28 cellular contexts compared by ENCODE assay signal in genomic region chrX:110138557-110138956, GRCh38.
A peak's percentile ranks its signal among the peaks of the same experiment; 100 is the strongest.
DNase-seq lines count a peak whose midpoint lies in the region; ATAC-seq, FAIRE-seq and TF ChIP-seq lines count a peak whose summit lies in the region.
"Had no signal": no experiment of that assay in that cellular context is flagged by ENCODE, and none has a peak within 500 bp of the region (broad histone marks: within the 10 kb centered on the region; RNA-seq: fewer than 3 reads in every experiment).

No MANE protein-coding gene starts in this region.

- no peaks in the 10 kb centered on the region for H4K20me1 ChIP-seq in astrocyte (ENCODE audit: insufficient read depth, low read length)
- no peaks in the 10 kb centered on the region for H4K20me1 ChIP-seq in endothelial cell of umbilical vein (replicated peaks; ENCODE audit: control insufficient read depth, extremely low read depth, insufficient read depth, low read length)
- H4K20me1 ChIP-seq in Karpas-422 (ENCODE audit: insufficient read depth, low read depth, low read length), result no peaks in the 10 kb centered on the region

- H3K9me1 ChIP-seq in endothelial cell of umbilical vein (replicated peaks; ENCODE audit: control insufficient read depth, extremely low read depth, insufficient read depth, low read length), result no peaks in the 10 kb centered on the region

- H3K9ac ChIP-seq in astrocyte (ENCODE audit: low read length) (no peak overlapping the region), endothelial cell of umbilical vein (replicated peaks; ENCODE audit: extremely low read depth, insufficient read depth, low read length) (no peak overlapping the region), Karpas-422 (ENCODE audit: low read length) (no peak overlapping the region)
- H3K9ac ChIP-seq: BLaER1 had no signal

- no peak overlapping the region for H3K4me3 Mint-ChIP-seq in astrocyte (ENCODE audit: unreplicated experiment)
- H3K4me3 Mint-ChIP-seq: CD14-positive monocyte; CD4-positive, alpha-beta memory T cell; CD4-positive, CD25-positive, alpha-beta regulatory T cell; CD8-positive, alpha-beta memory T cell had no signal

- intact Hi-C loops in endothelial cell of umbilical vein (cut with micrococcal nuclease) (no loop called here), psoas muscle (cut with DNase I) (no loop called here), head of caudate nucleus (cut with DNase I) (no loop called here)

- dilution Hi-C loops in endothelial cell of umbilical vein (cut with MboI; ENCODE audit: extremely low pct_ligation_motif_present, low sequenced_read_pairs), result no loop called here

- TF ChIP-seq POLR2A in endothelial cell of umbilical vein (IDR thresholded peaks at IDR 0.05; ENCODE audit: low read depth, low read length), result no peak

- FAIRE-seq in astrocyte (lab: Jason Lieb, UNC), result peak; percentile 62
- FAIRE-seq in endothelial cell of umbilical vein (lab: Jason Lieb, UNC), result peak; percentile 42
- FAIRE-seq: A204.1, GM12878, GM12892, GM18507 had no signal

- H3K4me1 Mint-ChIP-seq in astrocyte (ENCODE audit: low read depth, unreplicated experiment), result no peaks in the 10 kb centered on the region
- H3K4me1 Mint-ChIP-seq: CD4-positive, alpha-beta memory T cell; CD8-positive, alpha-beta memory T cell had no signal

- H3K4me3 ChIP-seq in astrocyte (ENCODE audit: insufficient read depth, low read depth, low read length) (no peak overlapping the region), endothelial cell of umbilical vein (replicated peaks in 1 of 3; ENCODE audit: insufficient read depth in 1 of 3, low read depth in 1 of 3, low read length in 3 of 3) (no peak overlapping the region), psoas muscle (no peak overlapping the region), Karpas-422 (ENCODE audit: low read length) (no peak overlapping the region)
- H3K4me3 ChIP-seq: BLaER1, GM12878 had no signal

- H3K36me3 Mint-ChIP-seq in astrocyte (ENCODE audit: low read depth, unreplicated experiment), result peaks cover 2% of the 10 kb centered on the region
- H3K36me3 Mint-ChIP-seq: CD4-positive, CD25-positive, alpha-beta regulatory T cell had no signal

- CTCF ChIA-PET in endothelial cell of umbilical vein (lab: Charles Lee), result interaction anchor here (1.2 to 1.5 kb wide), 2 partner anchors 8 to 248 kb away, joined by 4 to 7 read pairs; no protein-coding TSS in a partner anchor

- no peak for ATAC-seq in psoas muscle
- no peak for ATAC-seq in GM21360 (IDR thresholded peaks at IDR 0.05; ENCODE audit: unreplicated experiment)
- ATAC-seq: GM12878 had no signal

- 68 to 83% (median 80%) methylated on average over 3 of the region's 3 CpGs for WGBS in psoas muscle, 3 donors

- H3K79me2 ChIP-seq in astrocyte (ENCODE audit: insufficient read depth, low read length) (no peaks in the 10 kb centered on the region), endothelial cell of umbilical vein (ENCODE audit: control insufficient read depth, insufficient read depth, low read length) (no peaks in the 10 kb centered on the region), Karpas-422 (ENCODE audit: low read length) (no peaks in the 10 kb centered on the region)

- H3K9me3 Mint-ChIP-seq in astrocyte (ENCODE audit: unreplicated experiment), result no peaks in the 10 kb centered on the region
- H3K9me3 Mint-ChIP-seq: CD14-positive monocyte; CD4-positive, alpha-beta memory T cell; CD4-positive, CD25-positive, alpha-beta regulatory T cell; CD8-positive, alpha-beta memory T cell had no signal

- no peak overlapping the region for H3K27ac ChIP-seq in astrocyte (ENCODE audit: low read depth, low read length)
- no peak overlapping the region for H3K27ac ChIP-seq in endothelial cell of umbilical vein (ENCODE audit: insufficient read depth, low read depth, low read length)
- H3K27ac ChIP-seq in psoas muscle, result peak overlapping the region; percentile 7
- no peak overlapping the region for H3K27ac ChIP-seq in Karpas-422 (ENCODE audit: low read length)
- H3K27ac ChIP-seq: BLaER1 had no signal

- H3K9me3 ChIP-seq in astrocyte (ENCODE audit: insufficient read depth, low read depth, low read length) (no peaks in the 10 kb centered on the region), endothelial cell of umbilical vein (replicated peaks; ENCODE audit: control insufficient read depth, insufficient read depth, low read length) (no peaks in the 10 kb centered on the region), psoas muscle (no peaks in the 10 kb centered on the region), Karpas-422 (ENCODE audit: low read length) (no peaks in the 10 kb centered on the region)
- H3K9me3 ChIP-seq: BE2C had no signal

- no peaks in the 10 kb centered on the region for H3K27me3 Mint-ChIP-seq in astrocyte (ENCODE audit: low read depth, unreplicated experiment)
- H3K27me3 Mint-ChIP-seq: CD4-positive, alpha-beta memory T cell; CD4-positive, CD25-positive, alpha-beta regulatory T cell had no signal

- no peaks in the 10 kb centered on the region for H3K36me3 ChIP-seq in astrocyte (ENCODE audit: insufficient read depth, low read length)
- no peaks in the 10 kb centered on the region for H3K36me3 ChIP-seq in endothelial cell of umbilical vein (ENCODE audit: control insufficient read depth in 2 of 2, extremely low read depth in 1 of 2, insufficient read depth in 2 of 2, low read length in 2 of 2)
- no peaks in the 10 kb centered on the region for H3K36me3 ChIP-seq in psoas muscle (ENCODE audit: insufficient read depth in 1 of 2, low read depth in 1 of 2)
- no peaks in the 10 kb centered on the region for H3K36me3 ChIP-seq in Karpas-422 (ENCODE audit: insufficient read depth, low read length)
- H3K36me3 ChIP-seq: BE2C, BLaER1 had no signal

- no peaks in the 10 kb centered on the region for H3K9me2 ChIP-seq in Karpas-422 (replicated peaks; ENCODE audit: insufficient read depth, low read length)

- H3K4me1 ChIP-seq in astrocyte (ENCODE audit: insufficient read depth, low read length), result no peaks in the 10 kb centered on the region
- H3K4me1 ChIP-seq in endothelial cell of umbilical vein (ENCODE audit: control insufficient read depth, extremely low read depth, insufficient read depth, low read length), result no peaks in the 10 kb centered on the region
- H3K4me1 ChIP-seq in psoas muscle, result peaks cover under 1% of the 10 kb centered on the region
- H3K4me1 ChIP-seq in Karpas-422 (ENCODE audit: low read length), result no peaks in the 10 kb centered on the region
- H3K4me1 ChIP-seq: BE2C, BLaER1 had no signal

- DNase-seq in astrocyte (ENCODE audit: low read depth) (no peak), endothelial cell of umbilical vein (ENCODE audit: low read depth, low spot score) (no peak), psoas muscle (no peak), head of caudate nucleus (no peak), Karpas-422 (no peak), germinal center (ENCODE audit: low spot score) (no peak)
- DNase-seq: 8988T; ACHN; BE2C; C1 segment of cervical spinal cord; CD4-positive, alpha-beta memory T cell; CD4-positive, CD25-positive, alpha-beta regulatory T cell; CD8-positive, alpha-beta memory T cell; COR-L47; DMS 273 treated with DMSO at 0.1 percent for 48 hours; DMS153; DMS53; DMS79; DND-41; EL; GDM1 had no signal

- TF ChIP-seq CTCF in astrocyte (IDR thresholded peaks at IDR 0.05; ENCODE audit: insufficient read depth, low read depth, low read length) (no peak), endothelial cell of umbilical vein (IDR thresholded peaks at IDR 0.05; ENCODE audit: extremely low read depth in 1 of 2, insufficient read depth in 1 of 2, low read depth in 1 of 2, low read length in 2 of 2) (no peak), psoas muscle (IDR thresholded peaks at IDR 0.05) (no peak)

- H3K4me2 ChIP-seq in astrocyte (ENCODE audit: low read length) (no peak overlapping the region), endothelial cell of umbilical vein (ENCODE audit: insufficient read depth, low read length) (no peak overlapping the region), Karpas-422 (ENCODE audit: low read depth, low read length, poor library complexity, severe bottlenecking) (no peak overlapping the region)
- H3K4me2 ChIP-seq: BLaER1 had no signal

- POLR2A ChIA-PET in endothelial cell of umbilical vein (lab: Charles Lee), result no interaction called here

- no TSS peak for BruUV-seq in endothelial cell of umbilical vein (replicated peaks; lab: Mats Ljungman, UMichigan)

- H3K27ac Mint-ChIP-seq in astrocyte (ENCODE audit: unreplicated experiment), result no peak overlapping the region
- H3K27ac Mint-ChIP-seq: CD14-positive monocyte; CD4-positive, alpha-beta memory T cell; CD4-positive, CD25-positive, alpha-beta regulatory T cell; CD8-positive, alpha-beta memory T cell had no signal

- H3K27me3 ChIP-seq in astrocyte (ENCODE audit: insufficient read depth, low read length) (no peaks in the 10 kb centered on the region), endothelial cell of umbilical vein (ENCODE audit: control insufficient read depth in 2 of 2, insufficient read depth in 2 of 2, low read length in 2 of 2) (no peaks in the 10 kb centered on the region), psoas muscle (ENCODE audit: insufficient read depth in 3 of 3, low read length in 2 of 3) (peaks cover 0 to 14% (median 0%) of the 10 kb centered on the region in 3 donors), Karpas-422 (ENCODE audit: low read length) (no peaks in the 10 kb centered on the region)
- H3K27me3 ChIP-seq: BE2C had no signal

- H2AFZ ChIP-seq in astrocyte (ENCODE audit: low read depth, low read length) (no peak overlapping the region), endothelial cell of umbilical vein (ENCODE audit: low read depth, low read length) (no peak overlapping the region), Karpas-422 (ENCODE audit: low read length) (no peak overlapping the region)

TF ChIP-seq in endothelial cell of umbilical vein, 7 proteins besides CTCF, POLR2A, EP300 and RAD21:
- TF ChIP-seq EZH2 (IDR thresholded peaks at IDR 0.05; ENCODE audit: borderline replicate concordance, low read depth, low read length, severe bottlenecking) (no peak), POLR2AphosphoS5 (IDR thresholded peaks at IDR 0.05; ENCODE audit: insufficient read depth, low read depth, low read length) (no peak), MYC (IDR thresholded peaks at IDR 0.05; ENCODE audit: low read depth, low read length) (no peak), JUN (IDR thresholded peaks at IDR 0.05; ENCODE audit: borderline replicate concordance, insufficient read depth, insufficient read length, low read depth) (no peak), FOS (IDR thresholded peaks at IDR 0.05; ENCODE audit: borderline replicate concordance, insufficient read depth, low read length) (no peak), MAX (IDR thresholded peaks at IDR 0.05; ENCODE audit: insufficient read depth, insufficient read length) (no peak), GATA2 (IDR thresholded peaks at IDR 0.05; ENCODE audit: insufficient read depth, insufficient read length, low read depth, low read length) (no peak)
